Comparison of ENCODE assay signal across 23 cellular contexts in genomic region chr4:48904101-48904500, GRCh38. TPM values are rescaled to one million over a fixed set of nuclear protein-coding genes. Genes with fewer than 3 reads are reported as not detected.
DNase-seq lines count a peak whose midpoint lies in the region; ATAC-seq and TF ChIP-seq lines count a peak whose summit lies in the region.
"Had no signal": no experiment of that assay in that cellular context is flagged by ENCODE, and none has a peak within 500 bp of the region (broad histone marks: within the 10 kb centered on the region; RNA-seq: fewer than 3 reads in every experiment).

No MANE protein-coding gene starts in this region.

- H3F3A ChIP-seq in PC-3 (ENCODE audit: low read length, unreplicated experiment): no peaks in the 10 kb centered on the region

- no peaks in the 10 kb centered on the region for H4K20me1 ChIP-seq in PC-3 (ENCODE audit: low read length)

- CTCF ChIA-PET in PC-3 (lab: Charles Lee): no interaction called here
- CTCF ChIA-PET in naive thymus-derived CD4-positive, alpha-beta T cell (lab: Charles Lee): interaction anchor here (0.7 to 1.3 kb wide), 3 partner anchors 32 to 325 kb away, joined by 3 to 4 read pairs (median 4); no protein-coding TSS in a partner anchor

- no peaks in the 10 kb centered on the region for H3K27me3 Mint-ChIP-seq in naive thymus-derived CD4-positive, alpha-beta T cell
- peaks cover 33% of the 10 kb centered on the region for H3K27me3 Mint-ChIP-seq in endodermal cell (ENCODE audit: insufficient read depth)
- H3K27me3 Mint-ChIP-seq: activated naive CD8-positive, alpha-beta T cell treated with anti-CD3 and anti-CD28 coated beads, Interleukin-2, amount 10 ng/mL, durations not matched to agents 7 days and 5 days; natural killer cell treated with Interleukin-12 subunit alpha and Interleukin-12 subunit beta and Interleukin-15 and Interleukin-18, amount 100 ng/mL, for 72 hours had no signal

- peaks cover 19% of the 10 kb centered on the region for H3K36me3 ChIP-seq in PC-3 (ENCODE audit: low read depth, low read length)
- H3K36me3 ChIP-seq in naive thymus-derived CD4-positive, alpha-beta T cell (ENCODE audit: control insufficient read depth in 2 of 3, insufficient read depth in 3 of 3, low read length in 3 of 3): peaks cover 19 to 40% (median 23%) of the 10 kb centered on the region in 3 experiments
- H3K36me3 ChIP-seq in endodermal cell (ENCODE audit: control insufficient read depth, insufficient read depth, low read length): peaks cover 14% of the 10 kb centered on the region
- H3K36me3 ChIP-seq: colonic mucosa, uterus had no signal

- WGBS in endodermal cell (ENCODE audit: insufficient coverage in 1 of 2, insufficient read length in 1 of 2), 2 experiments: 94 to 95% methylated on average over 4 of the region's 4 CpGs

- peaks cover 33 to 79% (median 76%) of the 10 kb centered on the region in 7 donors for H3K4me1 Mint-ChIP-seq in naive thymus-derived CD4-positive, alpha-beta T cell
- H3K4me1 Mint-ChIP-seq in endodermal cell: peaks cover 13% of the 10 kb centered on the region

- H3K27ac ChIP-seq in PC-3 (ENCODE audit: low read length) (no peak overlapping the region), endodermal cell (ENCODE audit: low read depth, low read length) (no peak overlapping the region)
- no peak overlapping the region for H3K27ac ChIP-seq in naive thymus-derived CD4-positive, alpha-beta T cell (ENCODE audit: low read depth, low read length)
- H3K27ac ChIP-seq: colonic mucosa, GM23248, HL-60, parathyroid adenoma, uterus had no signal

- BruUV-seq in PC-3 (replicated peaks; lab: Mats Ljungman, UMichigan): no TSS peak

- POLR2A ChIA-PET in PC-3 (lab: Charles Lee; ENCODE audit: unreplicated experiment): no interaction called here
- POLR2A ChIA-PET in naive thymus-derived CD4-positive, alpha-beta T cell (lab: Charles Lee): no interaction called here

- H2AFZ ChIP-seq in PC-3 (ENCODE audit: low read length): no peak overlapping the region
- H2AFZ ChIP-seq: GM23248, parathyroid adenoma had no signal

- H3K9me3 ChIP-seq in PC-3 (ENCODE audit: low read length) (no peaks in the 10 kb centered on the region), endodermal cell (ENCODE audit: control insufficient read depth, low read length) (no peaks in the 10 kb centered on the region)
- no peaks in the 10 kb centered on the region for H3K9me3 ChIP-seq in naive thymus-derived CD4-positive, alpha-beta T cell (ENCODE audit: control insufficient read depth in 2 of 3, low read length in 3 of 3)
- H3K9me3 ChIP-seq: A549, colonic mucosa, right lobe of liver, uterus had no signal

- peaks cover 13 to 40% (median 31%) of the 10 kb centered on the region in 5 donors for H3K36me3 Mint-ChIP-seq in naive thymus-derived CD4-positive, alpha-beta T cell
- H3K36me3 Mint-ChIP-seq in endodermal cell (ENCODE audit: low read depth): peaks cover 24% of the 10 kb centered on the region
- H3K36me3 Mint-ChIP-seq: natural killer cell treated with Interleukin-12 subunit alpha and Interleukin-12 subunit beta and Interleukin-15 and Interleukin-18, amount 100 ng/mL, for 72 hours had no signal

- H3K4me1 ChIP-seq in PC-3 (ENCODE audit: insufficient read depth, low read length) (peaks cover 45% of the 10 kb centered on the region), endodermal cell (ENCODE audit: control insufficient read depth, insufficient read depth, low read length) (no peaks in the 10 kb centered on the region)
- peaks cover 18 to 43% of the 10 kb centered on the region in 2 donors for H3K4me1 ChIP-seq in naive thymus-derived CD4-positive, alpha-beta T cell (ENCODE audit: control insufficient read depth in 2 of 2, insufficient read depth in 2 of 2, low read length in 2 of 2)
- H3K4me1 ChIP-seq: colonic mucosa, uterus had no signal

- no peak overlapping the region for H3K4me3 ChIP-seq in PC-3 (ENCODE audit: low read length)
- no peak overlapping the region for H3K4me3 ChIP-seq in naive thymus-derived CD4-positive, alpha-beta T cell (ENCODE audit: low read length)
- H3K4me3 ChIP-seq in endodermal cell (ENCODE audit: low read length): no peak overlapping the region
- H3K4me3 ChIP-seq: colonic mucosa, GM23248, right lobe of liver, uterus had no signal

- peak overlapping the region in 9 of 10 donors; percentile 85 to 99 (median 97) for H3K4me3 Mint-ChIP-seq in naive thymus-derived CD4-positive, alpha-beta T cell
- H3K4me3 Mint-ChIP-seq in endodermal cell: no peak overlapping the region

- no peak overlapping the region for H3K9ac ChIP-seq in PC-3 (ENCODE audit: low read length)
- H3K9ac ChIP-seq in endodermal cell (ENCODE audit: extremely low read depth, low read length, poor library complexity, severe bottlenecking): no peak overlapping the region
- H3K9ac ChIP-seq: GM23248, parathyroid adenoma had no signal

- H3K27ac Mint-ChIP-seq in naive thymus-derived CD4-positive, alpha-beta T cell: peak overlapping the region in 7 of 9 donors; percentile 91 to 99 (median 95)
- no peak overlapping the region for H3K27ac Mint-ChIP-seq in endodermal cell

- H3K79me2 ChIP-seq in PC-3 (ENCODE audit: low read length): peaks cover 31% of the 10 kb centered on the region
- H3K79me2 ChIP-seq: parathyroid adenoma had no signal

- H3K4me2 ChIP-seq in PC-3 (ENCODE audit: low read length): peak overlapping the region; percentile 96; the same call in 1 of the 2 replicates

- H3K9me3 Mint-ChIP-seq in naive thymus-derived CD4-positive, alpha-beta T cell: no peaks in the 10 kb centered on the region
- H3K9me3 Mint-ChIP-seq in endodermal cell: no peaks in the 10 kb centered on the region
- H3K9me3 Mint-ChIP-seq: activated naive CD8-positive, alpha-beta T cell treated with anti-CD3 and anti-CD28 coated beads, Interleukin-2, amount 10 ng/mL, durations not matched to agents 7 days and 5 days; activated T-cell treated with anti-CD3 and anti-CD28 coated beads, Interleukin-2, amount 50 U/mL, for 4 hours; natural killer cell treated with Interleukin-12 subunit alpha and Interleukin-12 subunit beta and Interleukin-15 and Interleukin-18, amount 100 ng/mL, for 72 hours had no signal

- no peaks in the 10 kb centered on the region for H3K9me2 ChIP-seq in PC-3 (replicated peaks; ENCODE audit: low read length)

- DNase-seq in NCI-H146 (lab: John Stamatoyannopoulos, UW): peak; percentile 4
- no peak for DNase-seq in NCI-H146 treated with DMSO at 0.1 percent for 48 hours (lab: John Stamatoyannopoulos, UW; ENCODE audit: unreplicated experiment)
- peak; percentile 22 for DNase-seq in NAMALWA (ENCODE audit: low spot score)
- no peak for DNase-seq in PC-3
- DNase-seq in naive thymus-derived CD4-positive, alpha-beta T cell: no peak
- no peak for DNase-seq in endodermal cell
- DNase-seq: activated naive CD8-positive, alpha-beta T cell treated with anti-CD3 and anti-CD28 coated beads, Interleukin-2, amount 10 ng/mL, durations not matched to agents 7 days and 5 days; activated T-cell treated with anti-CD3 and anti-CD28 coated beads, Interleukin-2, amount 50 U/mL, for 4 hours; colonic mucosa; glutamatergic neuron; GM23248; left colon; NCI-H2081 treated with DMSO at 0.1 percent for 48 hours; NK-92 treated with Interleukin-12 subunit alpha and Interleukin-12 subunit beta, amount 100 ng/mL, for 24 hours; right lobe of liver; uterus had no signal

- ATAC-seq in PC-3: no peak
- ATAC-seq in naive thymus-derived CD4-positive, alpha-beta T cell: no peak
- no peak for ATAC-seq in HG03196 (IDR thresholded peaks at IDR 0.05; ENCODE audit: unreplicated experiment)
- ATAC-seq in HG03457 (IDR thresholded peaks at IDR 0.05; ENCODE audit: unreplicated experiment): no peak
- ATAC-seq: A549; activated CD4-positive, CD25-positive, alpha-beta regulatory T cell treated with anti-CD3 and anti-CD28 coated beads, Interleukin-2, amount 50 U/mL, for 24 hours; activated T-cell treated with anti-CD3 and anti-CD28 coated beads, Interleukin-2, amount 50 U/mL, for 4 hours; left colon; natural killer cell treated with Interleukin-12 subunit alpha and Interleukin-12 subunit beta and Interleukin-15 and Interleukin-18, amount 100 ng/mL, for 72 hours; right lobe of liver had no signal

- intact Hi-C loops in PC-3 (cut with micrococcal nuclease): loop anchor here (10.0 kb wide), 1 partner anchor 49 kb away; no protein-coding TSS in a partner anchor
- intact Hi-C loops in naive thymus-derived CD4-positive, alpha-beta T cell (cut with micrococcal nuclease): loop anchor here in 1 of 2 donors (10.0 kb wide), 1 partner anchor 1419 kb away; the partner anchor contains the start of gene ATP10D

- TF ChIP-seq CTCF in PC-3 (conservative IDR thresholded peaks at IDR 0.05; ENCODE audit: low read depth, low read length) (no peak), endodermal cell (conservative IDR thresholded peaks at IDR 0.05) (no peak)

- H3K27me3 ChIP-seq in PC-3 (ENCODE audit: low read length) (no peaks in the 10 kb centered on the region), endodermal cell (ENCODE audit: control insufficient read depth, insufficient read depth, low read length, poor library complexity, severe bottlenecking) (peaks cover 29% of the 10 kb centered on the region)
- no peaks in the 10 kb centered on the region for H3K27me3 ChIP-seq in naive thymus-derived CD4-positive, alpha-beta T cell (ENCODE audit: control insufficient read depth in 2 of 2, insufficient read depth in 2 of 2, low read length in 2 of 2)
- H3K27me3 ChIP-seq: colonic mucosa, right lobe of liver, uterus had no signal

RNA-seq across cellular contexts. Expression of gene OCIAD2, which starts 2.5 kb away (rescaled TPM):
- total RNA-seq in PC-3 (2014; rRNA removed) (169 and 255 TPM in 2 replicates), endodermal cell (10 to 100 TPM; 65.7 to 73.9 TPM)
- total RNA-seq in naive thymus-derived CD4-positive, alpha-beta T cell: 100 to 1,000 TPM in 2 of 5 experiments, 10 to 100 TPM in 3; 42.0 to 142 (median 97.5) TPM
- 100 to 1,000 TPM; 299 to 398 TPM for polyA plus RNA-seq in naive thymus-derived CD4-positive, alpha-beta T cell
- polyA plus RNA-seq in endodermal cell (2013, experiment 1 of 2): 62.5 TPM
- polyA plus RNA-seq in endodermal cell (2013, experiment 2 of 2): 67.5 TPM

Comparison
In these comparisons a context has a peak if more than half of its experiments do, and no peak if none do; other contexts are left out.
1. DNase-seq: peak in NCI-H146 (single experiment) and NAMALWA (single experiment); none in NCI-H146 treated with DMSO at 0.1 percent for 48 hours (single experiment), PC-3 (single experiment), naive thymus-derived CD4-positive, alpha-beta T cell (0 of 9) and endodermal cell (single experiment).